ENCODE assay signal across 17 cellular contexts in genomic region chr20:56676001-56676400, GRCh38. TPM values are rescaled to one million over a fixed set of nuclear protein-coding genes. Genes with fewer than 3 reads are reported as not detected.
DNase-seq lines count a peak whose midpoint lies in the region; ATAC-seq and TF ChIP-seq lines count a peak whose summit lies in the region.
"Had no signal": no experiment of that assay in that cellular context is flagged by ENCODE, and none has a peak within 500 bp of the region (broad histone marks: within the 10 kb centered on the region; RNA-seq: fewer than 3 reads in every experiment).

No MANE protein-coding gene starts in this region.

- POLR2A ChIA-PET in MCF 10A (lab: Yijun Ruan, JAX), result interaction anchor here (0.8 kb wide), 1 partner anchor 120 kb away, joined by 3 read pairs; no protein-coding TSS in a partner anchor

- TF ChIP-seq CTCF in breast epithelium (IDR thresholded peaks at IDR 0.05), result no peak
- no peak for TF ChIP-seq CTCF in MCF 10A (IDR thresholded peaks at IDR 0.05; ENCODE audit: unreplicated experiment)
- no peak for TF ChIP-seq CTCF in NB4 (IDR thresholded peaks at IDR 0.05; ENCODE audit: low read depth, low read length)
- no peak for TF ChIP-seq CTCF in dorsolateral prefrontal cortex (IDR thresholded peaks at IDR 0.05 in 54 of 56, conservative IDR thresholded peaks at IDR 0.05 in 2 of 56; ENCODE audit: low read depth in 1 of 56, partially characterized antibody in 56 of 56)

- TF ChIP-seq POLR2A in breast epithelium (IDR thresholded peaks at IDR 0.05), result no peak
- no peak for TF ChIP-seq POLR2A in NB4 (IDR thresholded peaks at IDR 0.05; ENCODE audit: extremely low read depth, insufficient read length)

- H3K36me3 ChIP-seq in breast epithelium, result no peaks in the 10 kb centered on the region

- DNase-seq in breast epithelium (ENCODE audit: low spot score in 2 of 2) (no peak), MCF 10A (ENCODE audit: unreplicated experiment) (no peak), NB4 (ENCODE audit: low read depth) (peak; percentile 18), astrocyte of the hippocampus (ENCODE audit: low read depth, low spot score) (peak; percentile 27), HPDE6-E6E7 (ENCODE audit: extremely low spot score) (no peak), dorsolateral prefrontal cortex (no peak)
- DNase-seq: AML-193; C1 segment of cervical spinal cord; Calu3; CD4-positive, alpha-beta T cell; DMS 273 treated with DMSO at 0.1 percent for 48 hours had no signal

- no TSS peak for BruUV-seq in MCF 10A (replicated peaks; lab: Mats Ljungman, UMichigan)

- H3K9me3 Mint-ChIP-seq in MCF 10A (ENCODE audit: unreplicated experiment), result no peaks in the 10 kb centered on the region
- H3K9me3 Mint-ChIP-seq: CD4-positive, alpha-beta T cell; GM23338 had no signal

- intact Hi-C loops in breast epithelium (cut with DNase I; ENCODE audit: low total_unique reads), result no loop called here
- intact Hi-C loops in MCF 10A (cut with micrococcal nuclease), result no loop called here
- intact Hi-C loops in dorsolateral prefrontal cortex (cut with DNase I), result no loop called here

- H3K36me3 Mint-ChIP-seq in MCF 10A (ENCODE audit: insufficient read depth, unreplicated experiment), result no peaks in the 10 kb centered on the region

- H3K4me1 Mint-ChIP-seq in MCF 10A (ENCODE audit: insufficient read depth, unreplicated experiment), result no peaks in the 10 kb centered on the region

- CTCF ChIA-PET in MCF 10A (lab: Yijun Ruan, JAX), result interaction anchor here (0.6 to 1.0 kb wide), 2 partner anchors 96 to 370 kb away, joined by 3 to 4 read pairs; no protein-coding TSS in a partner anchor

- H3K27ac ChIP-seq in breast epithelium, result peak overlapping the region; percentile 63 to 65
- no peak overlapping the region for H3K27ac ChIP-seq in dorsolateral prefrontal cortex
- H3K27ac ChIP-seq: 22Rv1 had no signal

- no peaks in the 10 kb centered on the region for H3K27me3 Mint-ChIP-seq in MCF 10A (ENCODE audit: insufficient read depth, unreplicated experiment)

- H3K27me3 ChIP-seq in breast epithelium, result no peaks in the 10 kb centered on the region
- H3K27me3 ChIP-seq in dorsolateral prefrontal cortex, result peaks cover 0 to 6% (median 0%) of the 10 kb centered on the region in 45 donors

- H3K27ac Mint-ChIP-seq in MCF 10A (ENCODE audit: low read depth, unreplicated experiment), result no peak overlapping the region
- H3K27ac Mint-ChIP-seq: CD4-positive, alpha-beta T cell; GM23338 had no signal

- no peak overlapping the region for H3K4me3 ChIP-seq in breast epithelium
- H3K4me3 ChIP-seq in NB4 (ENCODE audit: low read depth, low read length), result no peak overlapping the region
- no peak overlapping the region for H3K4me3 ChIP-seq in dorsolateral prefrontal cortex
- H3K4me3 ChIP-seq: GM12878, GM23338, K562 had no signal

- no peaks in the 10 kb centered on the region for H3K4me1 ChIP-seq in breast epithelium

- ATAC-seq in GM19452 (IDR thresholded peaks at IDR 0.05; ENCODE audit: unreplicated experiment), result no peak
- ATAC-seq: GM12878, K562 had no signal

- no peaks in the 10 kb centered on the region for H3K9me3 ChIP-seq in breast epithelium

- H3K4me3 Mint-ChIP-seq in MCF 10A (ENCODE audit: unreplicated experiment), result no peak overlapping the region
- H3K4me3 Mint-ChIP-seq: CD4-positive, alpha-beta T cell; GM23338 had no signal

RNA-seq across cellular contexts. Expression of gene TFAP2C, which starts 46.9 kb away (rescaled TPM):
- 10 to 100 TPM in 2 of 3 donors, 1 to 10 TPM in 1; 1.8 to 66.9 (median 24.9) TPM for total RNA-seq in breast epithelium
- total RNA-seq in MCF 10A (2022), result 13.2 and 14.9 TPM in 2 replicates
- 1 to 10 TPM in 44 of 120 experiments, under 1 TPM in 74, not detected in 2; 0.22 to 4.0 (median 0.87) TPM for total RNA-seq in dorsolateral prefrontal cortex
- total RNA-seq: CD4-positive, alpha-beta T cell; GM12878; HepG2; K562 had no signal

Comparison
In these comparisons a context has a peak if more than half of its experiments do, and no peak if none do; other contexts are left out.
1. DNase-seq: peak in NB4 (single experiment) and astrocyte of the hippocampus (single experiment); none in breast epithelium (0 of 2), MCF 10A (single experiment), HPDE6-E6E7 (single experiment) and dorsolateral prefrontal cortex (0 of 10).
2. H3K27ac ChIP-seq: peak in breast epithelium (2 of 2); none in dorsolateral prefrontal cortex (0 of 59).